In genomic region chr17:3003401-3004149, GRCh38 we compare ENCODE assay signal across 9 cellular contexts. TPM values are rescaled to one million over a fixed set of nuclear protein-coding genes. Genes with fewer than 3 reads are reported as not detected.
DNase-seq lines count a peak whose midpoint lies in the region; ATAC-seq and TF ChIP-seq lines count a peak whose summit lies in the region.
"Had no signal": no experiment of that assay in that cellular context is flagged by ENCODE, and none has a peak within 500 bp of the region (broad histone marks: within the 10 kb centered on the region; RNA-seq: fewer than 3 reads in every experiment).

No MANE protein-coding gene starts in this region.

- peak overlapping the region; percentile 75 for H2AFZ ChIP-seq in smooth muscle cell (ENCODE audit: low read depth)

- peak overlapping the region; percentile 73 for H3K4me2 ChIP-seq in smooth muscle cell
- H3K4me2 ChIP-seq: KMS-11 had no signal

- no peaks in the 10 kb centered on the region for H3K9me3 ChIP-seq in RWPE2 (ENCODE audit: severe bottlenecking)
- no peaks in the 10 kb centered on the region for H3K9me3 ChIP-seq in smooth muscle cell (replicated peaks; ENCODE audit: low read depth)

- H3K4me3 ChIP-seq in RWPE2 (ENCODE audit: severe bottlenecking) = no peak overlapping the region
- H3K4me3 ChIP-seq in smooth muscle cell = no peak overlapping the region

- DNase-seq in RWPE2 (ENCODE audit: low spot score) (no peak), Right ventricle myocardium superior (peak; percentile 64), smooth muscle cell (lab: John Stamatoyannopoulos, UW; ENCODE audit: unreplicated experiment) (no peak), occipital lobe (lab: John Stamatoyannopoulos, UW) (no peak), AG20443 (ENCODE audit: low spot score) (no peak), activated T-cell treated with anti-CD3 and anti-CD28 coated beads for 4 hours (no peak), NCI-H1092 treated with DMSO at 0.1 percent for 48 hours (lab: John Stamatoyannopoulos, UW) (no peak)

- ATAC-seq in GM21723 (IDR thresholded peaks at IDR 0.05; ENCODE audit: unreplicated experiment) (peak; percentile 41), RWPE2 (ENCODE audit: low read depth) (peak; percentile 18; the same call in 2 of the 3 replicates), Right ventricle myocardium superior (ENCODE audit: poor library complexity) (peak; percentile 35)

- no peaks in the 10 kb centered on the region for H3F3A ChIP-seq in smooth muscle cell (ENCODE audit: low read depth)

- H3K27ac ChIP-seq in RWPE2 (ENCODE audit: poor library complexity, severe bottlenecking) (peak overlapping the region; percentile 85), smooth muscle cell (ENCODE audit: low read depth) (no peak overlapping the region)
- H3K27ac ChIP-seq: KMS-11 had no signal

- TF ChIP-seq CTCF in RWPE2 (IDR thresholded peaks at IDR 0.05; ENCODE audit: poor library complexity, severe bottlenecking) (no peak), smooth muscle cell (IDR thresholded peaks at IDR 0.05; ENCODE audit: borderline replicate concordance, insufficient read depth, poor library complexity, severe bottlenecking) (no peak)

- no peak overlapping the region for H3K9ac ChIP-seq in smooth muscle cell (ENCODE audit: low read depth)
- H3K9ac ChIP-seq: KMS-11 had no signal

- no peaks in the 10 kb centered on the region for H4K20me1 ChIP-seq in smooth muscle cell (ENCODE audit: low read depth)

- WGBS in smooth muscle cell (ENCODE audit: low lambda C conversion rate) = 87% methylated on average over 22 of the region's 22 CpGs

- H3K4me1 ChIP-seq in RWPE2 (ENCODE audit: insufficient read depth, poor library complexity, severe bottlenecking) = peaks cover 24% of the 10 kb centered on the region
- H3K4me1 ChIP-seq in smooth muscle cell (ENCODE audit: low read depth) = no peaks in the 10 kb centered on the region

- no peaks in the 10 kb centered on the region for H3K27me3 ChIP-seq in RWPE2 (ENCODE audit: insufficient read depth, poor library complexity, severe bottlenecking)
- H3K27me3 ChIP-seq in smooth muscle cell (ENCODE audit: low read depth) = no peaks in the 10 kb centered on the region

- intact Hi-C loops in Right ventricle myocardium superior (cut with DNase I) = no loop called here

- no peaks in the 10 kb centered on the region for H3K79me2 ChIP-seq in smooth muscle cell (ENCODE audit: low read depth)

- H3K36me3 ChIP-seq in RWPE2 (ENCODE audit: low read depth) = peaks cover 60% of the 10 kb centered on the region
- no peaks in the 10 kb centered on the region for H3K36me3 ChIP-seq in smooth muscle cell (ENCODE audit: low read depth)

RNA-seq across cellular contexts. Expression of gene OR1D5, which starts 59.8 kb away (rescaled TPM):
- total RNA-seq in Right ventricle myocardium superior (not detected), smooth muscle cell (not detected in 2 replicates), occipital lobe (not detected)
- polyA plus RNA-seq in smooth muscle cell = not detected in 2 replicates
